ENCODE assay signal across 9 cellular contexts in the genomic region with DNA sequence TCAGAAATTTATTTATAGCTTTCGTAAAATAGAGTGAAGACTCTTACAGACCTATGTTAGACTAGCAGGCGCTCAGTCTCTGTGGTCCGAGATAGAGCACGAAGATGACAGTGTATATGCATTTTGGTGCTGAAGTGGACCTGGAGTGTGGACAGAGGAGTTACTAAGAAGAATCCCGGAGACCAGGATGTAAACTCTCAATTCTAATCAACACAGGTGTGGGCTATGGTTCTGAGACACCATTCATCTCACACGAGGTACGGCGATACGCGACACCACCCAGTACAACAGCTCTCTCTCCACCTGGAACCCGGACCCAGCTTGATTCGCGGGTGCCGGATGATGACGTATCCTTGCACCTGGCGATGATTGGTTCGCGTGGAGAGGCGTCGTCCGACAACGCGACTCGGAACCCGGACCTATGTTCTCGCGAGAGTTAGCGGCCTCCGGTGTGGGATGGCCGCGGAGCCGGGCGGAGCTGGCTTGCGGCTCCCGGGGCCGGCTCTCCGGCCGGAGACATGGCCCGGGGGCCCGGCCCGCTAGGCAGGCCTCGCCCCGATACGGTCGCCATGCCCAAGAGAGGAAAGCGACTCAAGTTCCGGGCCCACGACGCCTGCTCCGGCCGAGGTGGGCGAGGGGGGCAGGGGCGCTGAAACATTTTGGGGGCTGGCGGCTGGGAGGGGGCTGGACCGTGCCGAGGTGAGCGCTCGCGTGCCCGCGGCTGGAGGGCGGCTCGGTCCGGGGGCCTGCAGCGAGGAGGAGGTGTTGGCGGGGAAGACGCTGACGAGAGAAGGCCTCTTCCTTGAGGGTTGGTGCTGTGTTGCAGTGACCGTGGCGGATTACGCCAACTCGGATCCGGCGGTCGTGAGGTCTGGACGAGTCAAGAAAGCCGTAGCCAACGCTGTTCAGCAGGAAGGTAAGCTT. TPM values are rescaled to one million over a fixed set of nuclear protein-coding genes. Genes with fewer than 3 reads are reported as not detected.
DNase-seq lines count a peak whose midpoint lies in the region; ATAC-seq, FAIRE-seq and TF ChIP-seq lines count a peak whose summit lies in the region.
"Had no signal": no experiment of that assay in that cellular context is flagged by ENCODE, and none has a peak within 500 bp of the region (broad histone marks: within the 10 kb centered on the region; RNA-seq: fewer than 3 reads in every experiment).

A gene with protein sequence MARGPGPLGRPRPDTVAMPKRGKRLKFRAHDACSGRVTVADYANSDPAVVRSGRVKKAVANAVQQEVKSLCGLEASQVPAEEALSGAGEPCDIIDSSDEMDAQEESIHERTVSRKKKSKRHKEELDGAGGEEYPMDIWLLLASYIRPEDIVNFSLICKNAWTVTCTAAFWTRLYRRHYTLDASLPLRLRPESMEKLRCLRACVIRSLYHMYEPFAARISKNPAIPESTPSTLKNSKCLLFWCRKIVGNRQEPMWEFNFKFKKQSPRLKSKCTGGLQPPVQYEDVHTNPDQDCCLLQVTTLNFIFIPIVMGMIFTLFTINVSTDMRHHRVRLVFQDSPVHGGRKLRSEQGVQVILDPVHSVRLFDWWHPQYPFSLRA (plus strand): TSS at position 427 of the 924 bp plus-strand sequence. CDS start 92 bp downstream, at position 519.

- dilution Hi-C loops in keratinocyte (cut with MboI; ENCODE audit: extremely low pct_ligation_motif_present, low sequenced_read_pairs) = no loop called here

- peak; percentile 96 for FAIRE-seq in keratinocyte (lab: Jason Lieb, UNC)
- FAIRE-seq: colon had no signal

- peak within 1 kb of the TSS; percentile 98 for H2AFZ ChIP-seq in keratinocyte (ENCODE audit: control insufficient read depth, low read length)

- no peaks in the 10 kb centered on the region for H3K27me3 ChIP-seq in keratinocyte (ENCODE audit: control insufficient read depth, extremely low read depth, insufficient read depth, low read length)

- peaks cover 11% of the 10 kb centered on the region for H3K4me1 ChIP-seq in keratinocyte (ENCODE audit: control insufficient read depth, extremely low read depth, insufficient read depth, low read length)

- peak within 1 kb of the TSS; percentile 98 for H3K9ac ChIP-seq in keratinocyte (ENCODE audit: control insufficient read depth, extremely low read depth, insufficient read depth, low read length)

- peak within 1 kb of the TSS; percentile 99 for H3K27ac ChIP-seq in keratinocyte (ENCODE audit: control insufficient read depth, insufficient read depth, low read length)

- peaks cover 37% of the 10 kb centered on the region for H3K79me2 ChIP-seq in keratinocyte (ENCODE audit: control insufficient read depth, insufficient read depth, low read length)

- peaks cover 5 to 20% of the 10 kb centered on the region in 2 experiments for H3K36me3 ChIP-seq in keratinocyte (ENCODE audit: control insufficient read depth in 2 of 2, extremely low read depth in 1 of 2, insufficient read depth in 2 of 2, low read length in 2 of 2)

- peak within 1 kb of the TSS; percentile 86 to 100 (median 96) for H3K4me3 ChIP-seq in keratinocyte (ENCODE audit: control insufficient read depth in 2 of 3, extremely low read depth in 1 of 3, insufficient read depth in 2 of 3, low read depth in 1 of 3, low read length in 3 of 3)

- H3K4me2 ChIP-seq in keratinocyte (ENCODE audit: control insufficient read depth, extremely low read depth, insufficient read depth, low read depth, low read length) = peak within 1 kb of the TSS; percentile 99

- TF ChIP-seq CTCF in AG09319 (IDR thresholded peaks at IDR 0.05; ENCODE audit: low read depth, low read length) = no peak
- TF ChIP-seq CTCF in keratinocyte (optimal IDR thresholded peaks at IDR 0.05 in 1 of 3, IDR thresholded peaks at IDR 0.05 in 1 of 3, conservative IDR thresholded peaks at IDR 0.05 in 1 of 3; ENCODE audit: extremely low read depth in 1 of 3, insufficient read depth in 2 of 3, low read length in 3 of 3) = no peak

- no peaks in the 10 kb centered on the region for H3K9me3 ChIP-seq in keratinocyte (ENCODE audit: control insufficient read depth, low read depth, low read length)

- ATAC-seq in GM19043 (IDR thresholded peaks at IDR 0.05; ENCODE audit: low read depth, unreplicated experiment) = peak; percentile 91
- peak; percentile 80 for ATAC-seq in HG03378 (IDR thresholded peaks at IDR 0.05; ENCODE audit: unreplicated experiment)

- H4K20me1 ChIP-seq in keratinocyte (ENCODE audit: control insufficient read depth, extremely low read depth, insufficient read depth, low read length) = no peaks in the 10 kb centered on the region

- DNase-seq in AG09319 (ENCODE audit: extremely low read depth, low read depth) (peak; percentile 89), NCI-H510A (lab: John Stamatoyannopoulos, UW) (peak; percentile 96), cerebellum (ENCODE audit: low spot score) (peak; percentile 95), keratinocyte (ENCODE audit: low read depth, low spot score) (peak; percentile 90)
- peak; percentile 92 for DNase-seq in activated CD4-positive, alpha-beta T cell treated with anti-CD3 and anti-CD28 coated beads for 1 hour
- peak; percentile 82 to 86 for DNase-seq in stimulated activated CD4-positive, alpha-beta T cell treated with anti-CD3 and anti-CD28 coated beads, Interleukin-15, amount 100 ng/mL, for 1 hour (ENCODE audit: low read depth in 1 of 2, low spot score in 1 of 2)

- no peaks in the 10 kb centered on the region for H3K9me1 ChIP-seq in keratinocyte (ENCODE audit: control insufficient read depth, extremely low read depth, insufficient read depth, low read length)

RNA-seq across cellular contexts. Expression of the gene that starts here (rescaled TPM):
- total RNA-seq in cerebellum = 71.2 TPM
- 87.4 to 91.8 TPM (median 88.2 TPM) in 3 replicates for polyA plus RNA-seq in keratinocyte
- 34.0 TPM for polyA plus RNA-seq in keratinocyte (2011; ENCODE audit: low read depth)
- polyA plus RNA-seq in keratinocyte (2011; cell fraction: cytosol; rRNA removed) = 88.9 and 91.5 TPM in 2 replicates
- polyA plus RNA-seq in keratinocyte (2011; cell fraction: nucleus; rRNA removed) = 62.8 and 67.7 TPM in 2 replicates
- 48.0 and 50.4 TPM in 2 replicates for polyA plus RNA-seq in keratinocyte (2012; ENCODE audit: low replicate concordance)
- polyA minus RNA-seq in keratinocyte = 96.0 to 123 TPM (median 119 TPM) in 3 replicates
- 58.3 TPM for polyA minus RNA-seq in keratinocyte (2011; cell fraction: cytosol; rRNA and poly(A)+ RNA removed)
- 16.4 and 30.5 TPM in 2 replicates for polyA minus RNA-seq in keratinocyte (2011; cell fraction: nucleus; rRNA and poly(A)+ RNA removed)

Comparison
In these comparisons a context has a peak if more than half of its experiments do, and no peak if none do; other contexts are left out.
1. Peak in every context shown above with its lines: DNase-seq, ATAC-seq, H3K4me3 ChIP-seq and H3K27ac ChIP-seq.